Comparison of ENCODE assay signal across 1 cellular context in the genomic region with DNA sequence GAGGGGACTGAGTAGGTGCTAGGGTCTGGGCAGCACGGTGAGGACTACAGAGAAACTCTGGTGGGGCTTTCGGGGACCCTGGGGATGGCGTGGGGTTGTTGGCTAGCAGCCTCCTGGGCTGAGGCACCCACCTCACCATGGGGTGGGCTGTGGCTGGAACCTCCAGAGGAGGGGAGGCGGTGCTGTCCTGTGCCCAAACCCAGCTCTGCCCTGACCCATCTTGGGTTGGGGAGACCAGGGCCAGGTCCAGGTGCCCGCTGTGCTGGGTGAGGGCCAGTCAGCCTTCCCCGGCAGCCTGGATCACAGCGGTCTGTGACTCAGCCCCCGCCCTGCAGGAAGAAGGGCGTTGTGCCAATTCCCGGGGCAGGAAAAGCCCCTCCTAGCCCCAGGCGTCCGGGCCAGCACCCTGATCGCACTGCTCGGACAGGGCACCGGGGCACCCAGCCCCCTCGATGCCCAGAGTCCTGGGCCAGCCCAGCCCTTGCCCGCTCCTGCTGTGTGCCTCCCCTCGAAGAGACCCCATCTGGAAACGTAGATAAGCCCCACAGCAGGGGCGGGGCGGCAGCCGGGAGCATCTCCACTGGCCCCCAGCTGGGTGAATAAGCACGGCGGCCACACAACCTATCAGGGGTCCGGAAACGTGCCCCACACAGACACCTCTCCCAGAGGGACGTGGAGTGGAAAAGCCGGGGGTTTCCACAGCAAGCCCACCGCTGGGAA.
TF ChIP-seq lines count a peak whose summit lies in the region.

No MANE protein-coding gene starts in this region.

TF ChIP-seq in K562, 482 proteins besides CTCF, POLR2A, EP300 and RAD21 (continues in another document):
- TF ChIP-seq TAF9B (IDR thresholded peaks at IDR 0.05; ENCODE audit: partially characterized antibody) (no peak), ZNF780A (CRISPR knock-in tag; IDR thresholded peaks at IDR 0.05) (no peak), ZNF184 (CRISPR knock-in tag; IDR thresholded peaks at IDR 0.05) (no peak), ZFPM2 (CRISPR knock-in tag; IDR thresholded peaks at IDR 0.05) (no peak), ZNF384 (IDR thresholded peaks at IDR 0.05; ENCODE audit: low read depth, low read length) (no peak), NEUROD1 (IDR thresholded peaks at IDR 0.05; ENCODE audit: borderline replicate concordance, low read depth, low read length, partially characterized antibody) (peak; percentile 61), ZC3H11A (IDR thresholded peaks at IDR 0.05; ENCODE audit: low read depth, low read length) (no peak), NFIC (IDR thresholded peaks at IDR 0.05) (peak; percentile 92), BDP1 (IDR thresholded peaks at IDR 0.05; ENCODE audit: insufficient read depth, insufficient read length) (no peak), MBD2 (IDR thresholded peaks at IDR 0.05; ENCODE audit: borderline replicate concordance, low read depth) (0 out of 2 replicates have a peak, but pooled peaks have one; percentile 38), SIN3A (IDR thresholded peaks at IDR 0.05; ENCODE audit: borderline replicate concordance in 2 of 2, control insufficient read depth in 1 of 2, low read depth in 2 of 2, low read length in 2 of 2) (peak in 1 of 2 experiments; percentile 61; a peak in 1 of 4 replicates), ESRRB (CRISPR knock-in tag; IDR thresholded peaks at IDR 0.05; ENCODE audit: borderline replicate concordance) (no peak), ATF1 (CRISPR knock-in tag; IDR thresholded peaks at IDR 0.05) (no peak), ATF1 (tag; IDR thresholded peaks at IDR 0.05) (0 out of 2 replicates have a peak, but pooled peaks have one; percentile 24), ARID1B (IDR thresholded peaks at IDR 0.05) (peak; percentile 95), MYNN (IDR thresholded peaks at IDR 0.05) (peak; percentile 97), MYNN (CRISPR knock-in tag; IDR thresholded peaks at IDR 0.05) (no peak), DDX20 (tag; IDR thresholded peaks at IDR 0.05; ENCODE audit: low read depth) (no peak), CBFA2T3 (IDR thresholded peaks at IDR 0.05) (peak; percentile 91), HDGF (IDR thresholded peaks at IDR 0.05) (no peak), TFAM (CRISPR knock-in tag; conservative IDR thresholded peaks at IDR 0.05) (no peak), ZNF644 (tag; IDR thresholded peaks at IDR 0.05; ENCODE audit: low read depth) (no peak), PCBP1 (IDR thresholded peaks at IDR 0.05; ENCODE audit: low read depth, low read length, poor library complexity, severe bottlenecking) (peak; percentile 91), XRCC5 (IDR thresholded peaks at IDR 0.05; ENCODE audit: low read depth, low read length) (0 out of 2 replicates have a peak, but pooled peaks have one; percentile 22), ZNF133 (CRISPR knock-in tag; IDR thresholded peaks at IDR 0.05) (no peak), SREBF2 (CRISPR knock-in tag; IDR thresholded peaks at IDR 0.05) (no peak), TRIM24 (IDR thresholded peaks at IDR 0.05) (peak in 1 of 2 experiments; percentile 28; a peak in 1 of 4 replicates), BHLHE40 (IDR thresholded peaks at IDR 0.05; ENCODE audit: low read length) (peak; percentile 61; the same call in 1 of the 2 replicates), KLF16 (IDR thresholded peaks at IDR 0.05) (peak; percentile 73; the same call in 1 of the 2 replicates), BRD4 (IDR thresholded peaks at IDR 0.05) (no peak), KLF6 (CRISPR knock-in tag; IDR thresholded peaks at IDR 0.05; ENCODE audit: borderline replicate concordance) (no peak), ZBTB7A (IDR thresholded peaks at IDR 0.05; ENCODE audit: borderline replicate concordance, control insufficient read depth, low read depth, low read length) (peak; percentile 94), CXXC5 (CRISPR knock-in tag; IDR thresholded peaks at IDR 0.05) (peak; percentile 61), RBM34 (IDR thresholded peaks at IDR 0.05; ENCODE audit: borderline replicate concordance, insufficient read depth, low read length) (no peak), ZNF197 (CRISPR knock-in tag; IDR thresholded peaks at IDR 0.05; ENCODE audit: low read depth) (no peak), MTA2 (IDR thresholded peaks at IDR 0.05; ENCODE audit: low read depth) (peak; percentile 71), KLF1 (tag; IDR thresholded peaks at IDR 0.05) (peak; percentile 66; the same call in 1 of the 2 replicates), HMBOX1 (IDR thresholded peaks at IDR 0.05) (no peak), NCOR1 (IDR thresholded peaks at IDR 0.05) (peak; percentile 78), HDAC2 (IDR thresholded peaks at IDR 0.05) (peak; percentile 68; the same call in 1 of the 2 replicates), ZNF79 (CRISPR knock-in tag; IDR thresholded peaks at IDR 0.05; ENCODE audit: low read depth) (no peak), LCOR (CRISPR knock-in tag; IDR thresholded peaks at IDR 0.05) (no peak), EGR1 (conservative IDR thresholded peaks at IDR 0.05) (no peak; the same call in 1 of the 2 replicates), JUND (IDR thresholded peaks at IDR 0.05; ENCODE audit: borderline replicate concordance, low read depth, low read length) (0 out of 2 replicates have a peak, but pooled peaks have one; percentile 27), JUND (tag; IDR thresholded peaks at IDR 0.05; ENCODE audit: borderline replicate concordance, low read depth, low read length) (no peak; the same call in 2 of the 3 replicates), HNRNPL (IDR thresholded peaks at IDR 0.05; ENCODE audit: low read depth, low read length) (peak; percentile 99), TAF1 (IDR thresholded peaks at IDR 0.05; ENCODE audit: control insufficient read depth, extremely low read depth, insufficient read depth, low read length, severe bottlenecking) (no peak), RCOR1 (IDR thresholded peaks at IDR 0.05; ENCODE audit: borderline replicate concordance in 1 of 2, low read depth in 2 of 2, low read length in 2 of 2) (peak in 1 of 2 experiments; percentile 53; a peak in 1 of 4 replicates), MAZ (CRISPR knock-in tag; conservative IDR thresholded peaks at IDR 0.05 in 1 of 2, IDR thresholded peaks at IDR 0.05 in 1 of 2) (peak; percentile 76 to 89), GATA2 (CRISPR knock-in tag; IDR thresholded peaks at IDR 0.05) (peak; percentile 45; the same call in 1 of the 2 replicates), FOXA3 (CRISPR knock-in tag; conservative IDR thresholded peaks at IDR 0.05 in 1 of 2, IDR thresholded peaks at IDR 0.05 in 1 of 2) (no peak), ZNF263 (CRISPR knock-in tag; IDR thresholded peaks at IDR 0.05; ENCODE audit: borderline replicate concordance) (no peak), GATAD2A (IDR thresholded peaks at IDR 0.05) (peak; percentile 96), ZNF282 (CRISPR knock-in tag; IDR thresholded peaks at IDR 0.05) (no peak), ZNF668 (CRISPR knock-in tag; IDR thresholded peaks at IDR 0.05) (no peak), NCOA6 (IDR thresholded peaks at IDR 0.05) (no peak), SMARCC2 (IDR thresholded peaks at IDR 0.05; ENCODE audit: low read depth) (peak; percentile 83), FOXJ3 (CRISPR knock-in tag; IDR thresholded peaks at IDR 0.05) (no peak), NFE2 (IDR thresholded peaks at IDR 0.05; ENCODE audit: low read depth) (0 out of 2 replicates have a peak, but pooled peaks have one; percentile 6), SRF (CRISPR knock-in tag; IDR thresholded peaks at IDR 0.05) (peak in 1 of 2 experiments; percentile 34; a peak in 1 of 4 replicates), MAFK (IDR thresholded peaks at IDR 0.05; ENCODE audit: low read length) (no peak), ETV6 (IDR thresholded peaks at IDR 0.05; ENCODE audit: borderline replicate concordance in 1 of 2, low read depth in 2 of 2, low read length in 1 of 2) (no peak), ETV6 (CRISPR knock-in tag; IDR thresholded peaks at IDR 0.05; ENCODE audit: borderline replicate concordance) (no peak), CREM (IDR thresholded peaks at IDR 0.05; ENCODE audit: low read depth) (0 out of 2 replicates have a peak, but pooled peaks have one; percentile 6), NELFE (IDR thresholded peaks at IDR 0.05; ENCODE audit: insufficient read depth, insufficient read length) (no peak), CTBP1 (IDR thresholded peaks at IDR 0.05; ENCODE audit: borderline replicate concordance) (peak; percentile 59; the same call in 1 of the 2 replicates), HOMEZ (CRISPR knock-in tag; IDR thresholded peaks at IDR 0.05) (no peak), PHTF2 (CRISPR knock-in tag; IDR thresholded peaks at IDR 0.05) (no peak)
- TF ChIP-seq, protein P1, sequence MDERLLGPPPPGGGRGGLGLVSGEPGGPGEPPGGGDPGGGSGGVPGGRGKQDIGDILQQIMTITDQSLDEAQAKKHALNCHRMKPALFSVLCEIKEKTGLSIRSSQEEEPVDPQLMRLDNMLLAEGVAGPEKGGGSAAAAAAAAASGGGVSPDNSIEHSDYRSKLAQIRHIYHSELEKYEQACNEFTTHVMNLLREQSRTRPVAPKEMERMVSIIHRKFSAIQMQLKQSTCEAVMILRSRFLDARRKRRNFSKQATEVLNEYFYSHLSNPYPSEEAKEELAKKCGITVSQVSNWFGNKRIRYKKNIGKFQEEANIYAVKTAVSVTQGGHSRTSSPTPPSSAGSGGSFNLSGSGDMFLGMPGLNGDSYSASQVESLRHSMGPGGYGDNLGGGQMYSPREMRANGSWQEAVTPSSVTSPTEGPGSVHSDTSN (CRISPR knock-in tag; IDR thresholded peaks at IDR 0.05; ENCODE audit: low read depth) = no peak
- TF ChIP-seq, protein P1 (tag; conservative IDR thresholded peaks at IDR 0.05; ENCODE audit: low read depth) = no peak
- TF ChIP-seq, protein P2, sequence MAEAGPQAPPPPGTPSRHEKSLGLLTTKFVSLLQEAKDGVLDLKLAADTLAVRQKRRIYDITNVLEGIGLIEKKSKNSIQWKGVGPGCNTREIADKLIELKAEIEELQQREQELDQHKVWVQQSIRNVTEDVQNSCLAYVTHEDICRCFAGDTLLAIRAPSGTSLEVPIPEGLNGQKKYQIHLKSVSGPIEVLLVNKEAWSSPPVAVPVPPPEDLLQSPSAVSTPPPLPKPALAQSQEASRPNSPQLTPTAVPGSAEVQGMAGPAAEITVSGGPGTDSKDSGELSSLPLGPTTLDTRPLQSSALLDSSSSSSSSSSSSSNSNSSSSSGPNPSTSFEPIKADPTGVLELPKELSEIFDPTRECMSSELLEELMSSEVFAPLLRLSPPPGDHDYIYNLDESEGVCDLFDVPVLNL (CRISPR knock-in tag; IDR thresholded peaks at IDR 0.05; ENCODE audit: low read depth) = no peak
- TF ChIP-seq, protein P3, sequence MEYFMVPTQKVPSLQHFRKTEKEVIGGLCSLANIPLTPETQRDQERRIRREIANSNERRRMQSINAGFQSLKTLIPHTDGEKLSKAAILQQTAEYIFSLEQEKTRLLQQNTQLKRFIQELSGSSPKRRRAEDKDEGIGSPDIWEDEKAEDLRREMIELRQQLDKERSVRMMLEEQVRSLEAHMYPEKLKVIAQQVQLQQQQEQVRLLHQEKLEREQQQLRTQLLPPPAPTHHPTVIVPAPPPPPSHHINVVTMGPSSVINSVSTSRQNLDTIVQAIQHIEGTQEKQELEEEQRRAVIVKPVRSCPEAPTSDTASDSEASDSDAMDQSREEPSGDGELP (CRISPR knock-in tag; IDR thresholded peaks at IDR 0.05; ENCODE audit: borderline replicate concordance) = peak; percentile 96
- TF ChIP-seq, protein P4, sequence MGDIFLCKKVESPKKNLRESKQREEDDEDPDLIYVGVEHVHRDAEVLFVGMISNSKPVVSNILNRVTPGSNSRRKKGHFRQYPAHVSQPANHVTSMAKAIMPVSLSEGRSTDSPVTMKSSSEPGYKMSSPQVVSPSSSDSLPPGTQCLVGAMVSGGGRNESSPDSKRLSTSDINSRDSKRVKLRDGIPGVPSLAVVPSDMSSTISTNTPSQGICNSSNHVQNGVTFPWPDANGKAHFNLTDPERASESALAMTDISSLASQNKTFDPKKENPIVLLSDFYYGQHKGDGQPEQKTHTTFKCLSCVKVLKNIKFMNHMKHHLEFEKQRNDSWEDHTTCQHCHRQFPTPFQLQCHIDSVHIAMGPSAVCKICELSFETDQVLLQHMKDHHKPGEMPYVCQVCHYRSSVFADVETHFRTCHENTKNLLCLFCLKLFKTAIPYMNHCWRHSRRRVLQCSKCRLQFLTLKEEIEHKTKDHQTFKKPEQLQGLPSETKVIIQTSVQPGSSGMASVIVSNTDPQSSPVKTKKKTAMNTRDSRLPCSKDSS (IDR thresholded peaks at IDR 0.05; ENCODE audit: low read depth, partially characterized antibody) = no peak
